ENCODE assay signal across 5 cellular contexts in genomic region chr10:120039066-120039465, GRCh38.
"Had no signal": no experiment of that assay in that cellular context is flagged by ENCODE, and none has a peak within 500 bp of the region (broad histone marks: within the 10 kb centered on the region; RNA-seq: fewer than 3 reads in every experiment).

No MANE protein-coding gene starts in this region.

- H3K4me2 ChIP-seq: GM23338 had no signal

- H3K27ac Mint-ChIP-seq: GM23338, H9 had no signal

- DNase-seq: H9, HCEC 1CT, IMR-90 had no signal

- H3K4me3 ChIP-seq: GM23338, K562 had no signal

- ATAC-seq: GM23338, K562 had no signal

- H2AFZ ChIP-seq: GM23338 had no signal

- H3K9me3 Mint-ChIP-seq: GM23338 had no signal

- H3K4me3 Mint-ChIP-seq: GM23338, H9 had no signal
